In genomic region chr20:32569380-32570305, GRCh38 we compare ENCODE assay signal across 15 cellular contexts. TPM values are rescaled to one million over a fixed set of nuclear protein-coding genes. Genes with fewer than 3 reads are reported as not detected.
DNase-seq lines count a peak whose midpoint lies in the region; ATAC-seq and TF ChIP-seq lines count a peak whose summit lies in the region.
"Had no signal": no experiment of that assay in that cellular context is flagged by ENCODE, and none has a peak within 500 bp of the region (broad histone marks: within the 10 kb centered on the region; RNA-seq: fewer than 3 reads in every experiment).

No MANE protein-coding gene starts in this region.

- H3K36me3 Mint-ChIP-seq in CD4-positive, alpha-beta memory T cell: peaks cover 7 to 16% of the 10 kb centered on the region in 2 donors
- H3K36me3 Mint-ChIP-seq in central memory CD8-positive, alpha-beta T cell (ENCODE audit: insufficient read depth): peaks cover 2% of the 10 kb centered on the region
- no peaks in the 10 kb centered on the region for H3K36me3 Mint-ChIP-seq in natural killer cell

- POLR2A ChIA-PET in CD4-positive, alpha-beta memory T cell (lab: Charles Lee; ENCODE audit: partially characterized antibody): interaction anchor here (0.9 to 2.0 kb wide), 8 partner anchors 10 to 34 kb away, joined by 3 to 9 read pairs (median 4); partner anchors contain the start of gene NOL4L

- TF ChIP-seq CTCF in natural killer cell (IDR thresholded peaks at IDR 0.05): no peak

- peaks cover 83% of the 10 kb centered on the region for H3K4me1 ChIP-seq in CD4-positive, alpha-beta memory T cell (ENCODE audit: insufficient read depth, low read length)
- H3K4me1 ChIP-seq: ascending aorta had no signal

- CTCF ChIA-PET in CD4-positive, alpha-beta memory T cell (lab: Charles Lee; ENCODE audit: partially characterized antibody): interaction anchor here (0.8 to 1.6 kb wide), 4 partner anchors 15 to 86 kb away, joined by 3 to 4 read pairs (median 3); no protein-coding TSS in a partner anchor

- no peaks in the 10 kb centered on the region for H3K27me3 ChIP-seq in CD4-positive, alpha-beta memory T cell (ENCODE audit: insufficient read depth, low read length)
- H3K27me3 ChIP-seq: ascending aorta, heart left ventricle had no signal

- H3K36me3 ChIP-seq in CD4-positive, alpha-beta memory T cell (ENCODE audit: insufficient read depth, low read length): peaks cover 5% of the 10 kb centered on the region
- H3K36me3 ChIP-seq: ascending aorta, heart left ventricle had no signal

- intact Hi-C loops in CD4-positive, alpha-beta memory T cell (cut with micrococcal nuclease): no loop called here
- intact Hi-C loops in natural killer cell (cut with micrococcal nuclease): loop anchor here (2.0 kb wide), 1 partner anchor 15 kb away; the partner anchor contains the start of gene NOL4L

- peak; percentile 81 for ATAC-seq in central memory CD8-positive, alpha-beta T cell (replicated peaks; ENCODE audit: extremely low read depth, poor library complexity, severe bottlenecking)
- ATAC-seq in natural killer cell: peak; percentile 75 to 87 (median 86)
- ATAC-seq: Right ventricle myocardium inferior had no signal

- no peaks in the 10 kb centered on the region for H3K9me3 ChIP-seq in CD4-positive, alpha-beta memory T cell (ENCODE audit: control insufficient read depth in 1 of 2, low read length in 2 of 2)
- H3K9me3 ChIP-seq: ascending aorta, heart left ventricle had no signal

- no peak overlapping the region for H3K4me3 ChIP-seq in CD4-positive, alpha-beta memory T cell (ENCODE audit: low read length in 2 of 2)
- H3K4me3 ChIP-seq: ascending aorta, coronary artery, heart left ventricle had no signal

- DNase-seq in CD4-positive, alpha-beta memory T cell: no peak
- peak; percentile 23 for DNase-seq in NCI-H226
- DNase-seq in central memory CD8-positive, alpha-beta T cell (ENCODE audit: low spot score in 2 of 2): no peak
- DNase-seq in natural killer cell: peak; percentile 60
- DNase-seq in SKM-1 treated with dmso at 0.1 percent for 144 hours (lab: John Stamatoyannopoulos, UW; ENCODE audit: unreplicated experiment): no peak
- DNase-seq in amniotic stem cell (lab: John Stamatoyannopoulos, UW): no peak
- no peak for DNase-seq in SIG-M5 (lab: John Stamatoyannopoulos, UW)
- DNase-seq: activated CD4-positive, CD25-positive, alpha-beta regulatory T cell treated with anti-CD3 and anti-CD28 coated beads, Interleukin-2, amount 50 U/mL, for 72 hours; activated T-cell treated with anti-CD3 and anti-CD28 coated beads, Interleukin-2, amount 50 U/mL, for 1 hour; kidney; NCI-H1092 treated with DMSO at 0.1 percent for 48 hours had no signal

- H3K27ac ChIP-seq in CD4-positive, alpha-beta memory T cell (ENCODE audit: low read depth, low read length): no peak overlapping the region
- H3K27ac ChIP-seq: ascending aorta, coronary artery, heart left ventricle had no signal

- H3K9me3 Mint-ChIP-seq in CD4-positive, alpha-beta memory T cell: no peaks in the 10 kb centered on the region
- H3K9me3 Mint-ChIP-seq in central memory CD8-positive, alpha-beta T cell: no peaks in the 10 kb centered on the region
- H3K9me3 Mint-ChIP-seq in natural killer cell: no peaks in the 10 kb centered on the region

- H3K4me1 Mint-ChIP-seq in CD4-positive, alpha-beta memory T cell: peaks cover 5 to 44% (median 31%) of the 10 kb centered on the region in 4 donors
- peaks cover 58% of the 10 kb centered on the region for H3K4me1 Mint-ChIP-seq in central memory CD8-positive, alpha-beta T cell
- peaks cover 12 to 61% of the 10 kb centered on the region in 2 donors for H3K4me1 Mint-ChIP-seq in natural killer cell

- peak overlapping the region in 6 of 7 donors; percentile 43 to 92 (median 83) for H3K27ac Mint-ChIP-seq in CD4-positive, alpha-beta memory T cell
- H3K27ac Mint-ChIP-seq in central memory CD8-positive, alpha-beta T cell (ENCODE audit: low read depth): peak overlapping the region; percentile 81
- H3K27ac Mint-ChIP-seq in natural killer cell: peak overlapping the region in 1 of 2 donors; percentile 83

- peak overlapping the region in 3 of 8 donors; percentile 2 to 72 (median 46) for H3K4me3 Mint-ChIP-seq in CD4-positive, alpha-beta memory T cell
- peak overlapping the region; percentile 31 for H3K4me3 Mint-ChIP-seq in central memory CD8-positive, alpha-beta T cell
- peak overlapping the region; percentile 64 for H3K4me3 Mint-ChIP-seq in natural killer cell

- no peaks in the 10 kb centered on the region for H3K27me3 Mint-ChIP-seq in CD4-positive, alpha-beta memory T cell
- no peaks in the 10 kb centered on the region for H3K27me3 Mint-ChIP-seq in central memory CD8-positive, alpha-beta T cell
- no peaks in the 10 kb centered on the region for H3K27me3 Mint-ChIP-seq in natural killer cell (ENCODE audit: low read depth in 2 of 2)

RNA-seq across cellular contexts. Expression of gene NOL4L, which starts 15.5 kb away (rescaled TPM):
- 10 to 100 TPM; 71.0 to 74.2 TPM for total RNA-seq in CD4-positive, alpha-beta memory T cell
- 10 to 100 TPM in 1 of 2 donors, 1 to 10 TPM in 1; 7.0 to 23.9 TPM for polyA plus RNA-seq in CD4-positive, alpha-beta memory T cell
- total RNA-seq in natural killer cell: 100 to 1,000 TPM; 101 to 136 (median 114) TPM

Comparison
In these comparisons a context has a peak if more than half of its experiments do, and no peak if none do; other contexts are left out.
1. DNase-seq: peak in NCI-H226 (single experiment) and natural killer cell (single experiment); none in CD4-positive, alpha-beta memory T cell (0 of 5), central memory CD8-positive, alpha-beta T cell (0 of 2), SKM-1 treated with dmso at 0.1 percent for 144 hours (single experiment), amniotic stem cell (single experiment) and SIG-M5 (single experiment).